In genomic region chr4:10716163-10716562, GRCh38 we compare ENCODE assay signal across 17 cellular contexts. TPM values are rescaled to one million over a fixed set of nuclear protein-coding genes. Genes with fewer than 3 reads are reported as not detected.
DNase-seq lines count a peak whose midpoint lies in the region; ATAC-seq, FAIRE-seq and TF ChIP-seq lines count a peak whose summit lies in the region.
"Had no signal": no experiment of that assay in that cellular context is flagged by ENCODE, and none has a peak within 500 bp of the region (broad histone marks: within the 10 kb centered on the region; RNA-seq: fewer than 3 reads in every experiment).

No MANE protein-coding gene starts in this region.

- H3K4me1 Mint-ChIP-seq in astrocyte (ENCODE audit: low read depth, unreplicated experiment), result peaks cover 5% of the 10 kb centered on the region
- peaks cover 25% of the 10 kb centered on the region for H3K4me1 Mint-ChIP-seq in activated T-helper 2 cell treated with anti-CD3 and anti-CD28 coated beads, Interferon-gamma antibody, Interleukin-2, Interleukin-4, amounts not matched to agents 10 μg/mL and 5 μg/mL and 100 μg/mL, durations not matched to agents 14 hours and 24 hours and 36 hours (ENCODE audit: low read depth)

- no peaks in the 10 kb centered on the region for H3K79me2 ChIP-seq in astrocyte (ENCODE audit: insufficient read depth, low read length)

- peaks cover 2% of the 10 kb centered on the region for H3K9me3 Mint-ChIP-seq in astrocyte (ENCODE audit: unreplicated experiment)
- peaks cover 13% of the 10 kb centered on the region for H3K9me3 Mint-ChIP-seq in activated T-helper 2 cell treated with anti-CD3 and anti-CD28 coated beads, Interferon-gamma antibody, Interleukin-2, Interleukin-4, amounts not matched to agents 10 μg/mL and 5 μg/mL and 100 μg/mL, durations not matched to agents 14 hours and 24 hours and 36 hours

- H3K27me3 Mint-ChIP-seq in astrocyte (ENCODE audit: low read depth, unreplicated experiment), result no peaks in the 10 kb centered on the region
- H3K27me3 Mint-ChIP-seq in activated T-helper 2 cell treated with anti-CD3 and anti-CD28 coated beads, Interferon-gamma antibody, Interleukin-2, Interleukin-4, amounts not matched to agents 10 μg/mL and 5 μg/mL and 100 μg/mL, durations not matched to agents 14 hours and 24 hours and 36 hours (ENCODE audit: low read depth), result no peaks in the 10 kb centered on the region

- H3K4me3 ChIP-seq in LNCaP clone FGC (ENCODE audit: low read depth, low read length) (no peak overlapping the region), astrocyte (ENCODE audit: insufficient read depth, low read depth, low read length) (no peak overlapping the region)
- H3K4me3 ChIP-seq: A549; BLaER1 treated with 17β-estradiol and CSF1 and Interleukin-3, amounts not matched to agents 10 nM and 100 nM had no signal

- H3K27me3 ChIP-seq in astrocyte (ENCODE audit: insufficient read depth, low read length), result no peaks in the 10 kb centered on the region
- H3K27me3 ChIP-seq in foreskin keratinocyte, result no peaks in the 10 kb centered on the region
- H3K27me3 ChIP-seq: BLaER1 treated with 17β-estradiol and CSF1 and Interleukin-3, amounts not matched to agents 10 nM and 100 nM had no signal

- DNase-seq in ELR (ENCODE audit: low read depth), result peak; percentile 22
- no peak for DNase-seq in LNCaP clone FGC (ENCODE audit: low read depth)
- no peak for DNase-seq in astrocyte (ENCODE audit: low read depth)
- no peak for DNase-seq in foreskin keratinocyte
- no peak for DNase-seq in activated T-helper 2 cell treated with anti-CD3 and anti-CD28 coated beads, Interferon-gamma antibody, Interleukin-2, Interleukin-4, amounts not matched to agents 10 μg/mL and 5 μg/mL and 100 μg/mL, durations not matched to agents 14 hours and 24 hours and 36 hours (ENCODE audit: low spot score)
- no peak for DNase-seq in effector CD4-positive, alpha-beta T cell
- no peak for DNase-seq in T1000 (lab: John Stamatoyannopoulos, UW)
- DNase-seq: NCI-H187, NCI-H2171, NCI-H774, SHP77 treated with DMSO at 0.1 percent for 48 hours had no signal

- intact Hi-C loops in activated T-helper 2 cell treated with anti-CD3 and anti-CD28 coated beads, Interferon-gamma antibody, Interleukin-2, Interleukin-4, amounts not matched to agents 10 μg/mL and 5 μg/mL and 100 μg/mL, durations not matched to agents 14 hours and 24 hours and 36 hours (cut with micrococcal nuclease), result no loop called here

- no peaks in the 10 kb centered on the region for H3K36me3 ChIP-seq in astrocyte (ENCODE audit: insufficient read depth, low read length)
- H3K36me3 ChIP-seq: BLaER1 treated with 17β-estradiol and CSF1 and Interleukin-3, amounts not matched to agents 10 nM and 100 nM had no signal

- H2AFZ ChIP-seq in astrocyte (ENCODE audit: low read depth, low read length), result no peak overlapping the region

- no peak for FAIRE-seq in astrocyte (lab: Jason Lieb, UNC)
- FAIRE-seq: A549, H1 had no signal

- no peak overlapping the region for H3K4me3 Mint-ChIP-seq in astrocyte (ENCODE audit: unreplicated experiment)
- H3K4me3 Mint-ChIP-seq in activated T-helper 2 cell treated with anti-CD3 and anti-CD28 coated beads, Interferon-gamma antibody, Interleukin-2, Interleukin-4, amounts not matched to agents 10 μg/mL and 5 μg/mL and 100 μg/mL, durations not matched to agents 14 hours and 24 hours and 36 hours (ENCODE audit: low read depth), result no peak overlapping the region

- H3K4me2 ChIP-seq in astrocyte (ENCODE audit: low read length), result peak overlapping the region; percentile 30
- H3K4me2 ChIP-seq: A549; BLaER1 treated with 17β-estradiol and CSF1 and Interleukin-3, amounts not matched to agents 10 nM and 100 nM; KMS-11 had no signal

- peaks cover 9% of the 10 kb centered on the region for H3K9me3 ChIP-seq in astrocyte (ENCODE audit: insufficient read depth, low read depth, low read length)
- H3K9me3 ChIP-seq: A549 had no signal

- H3K36me3 Mint-ChIP-seq in astrocyte (ENCODE audit: low read depth, unreplicated experiment), result no peaks in the 10 kb centered on the region
- H3K36me3 Mint-ChIP-seq in activated T-helper 2 cell treated with anti-CD3 and anti-CD28 coated beads, Interferon-gamma antibody, Interleukin-2, Interleukin-4, amounts not matched to agents 10 μg/mL and 5 μg/mL and 100 μg/mL, durations not matched to agents 14 hours and 24 hours and 36 hours (ENCODE audit: low read depth), result peaks cover 28% of the 10 kb centered on the region

- TF ChIP-seq CTCF in LNCaP clone FGC (IDR thresholded peaks at IDR 0.05; ENCODE audit: control insufficient read depth, extremely low read depth, insufficient read depth) (peak; percentile 43), astrocyte (IDR thresholded peaks at IDR 0.05; ENCODE audit: insufficient read depth, low read depth, low read length) (no peak), foreskin keratinocyte (conservative IDR thresholded peaks at IDR 0.05) (peak; percentile 23)

- H3K27ac ChIP-seq in astrocyte (ENCODE audit: low read depth, low read length) (no peak overlapping the region), foreskin keratinocyte (no peak overlapping the region)
- H3K27ac ChIP-seq: A549; BLaER1 treated with 17β-estradiol and CSF1 and Interleukin-3, amounts not matched to agents 10 nM and 100 nM; KMS-11 had no signal

- H4K20me1 ChIP-seq in astrocyte (ENCODE audit: insufficient read depth, low read length), result no peaks in the 10 kb centered on the region
- H4K20me1 ChIP-seq: BLaER1 treated with 17β-estradiol and CSF1 and Interleukin-3, amounts not matched to agents 10 nM and 100 nM had no signal

- H3K9ac ChIP-seq in astrocyte (ENCODE audit: low read length), result no peak overlapping the region
- H3K9ac ChIP-seq: BLaER1 treated with 17β-estradiol and CSF1 and Interleukin-3, amounts not matched to agents 10 nM and 100 nM; KMS-11 had no signal

- ATAC-seq in foreskin keratinocyte (no peak), HG02610 (IDR thresholded peaks at IDR 0.05; ENCODE audit: unreplicated experiment) (no peak)
- ATAC-seq: A549 had no signal

- no peaks in the 10 kb centered on the region for H3K4me1 ChIP-seq in astrocyte (ENCODE audit: insufficient read depth, low read length)
- H3K4me1 ChIP-seq in foreskin keratinocyte, result no peaks in the 10 kb centered on the region
- H3K4me1 ChIP-seq: A549; BLaER1 treated with 17β-estradiol and CSF1 and Interleukin-3, amounts not matched to agents 10 nM and 100 nM had no signal

- H3K27ac Mint-ChIP-seq in astrocyte (ENCODE audit: unreplicated experiment), result peak overlapping the region; percentile 38
- no peak overlapping the region for H3K27ac Mint-ChIP-seq in activated T-helper 2 cell treated with anti-CD3 and anti-CD28 coated beads, Interferon-gamma antibody, Interleukin-2, Interleukin-4, amounts not matched to agents 10 μg/mL and 5 μg/mL and 100 μg/mL, durations not matched to agents 14 hours and 24 hours and 36 hours

RNA-seq across cellular contexts. Expression of gene CLNK, which starts 31.6 kb away (rescaled TPM):
- total RNA-seq in astrocyte (not detected in 2 replicates), foreskin keratinocyte (not detected in 2 replicates)
- polyA plus RNA-seq in foreskin keratinocyte, result not detected in 2 replicates
- 0.89 and 1.3 TPM in 2 replicates for total RNA-seq in activated T-helper 2 cell treated with anti-CD3 and anti-CD28 coated beads, Interferon-gamma antibody, Interleukin-2, Interleukin-4, amounts not matched to agents 10 μg/mL and 5 μg/mL and 100 μg/mL, durations not matched to agents 14 hours and 24 hours and 36 hours
- total RNA-seq: H1, NCI-H460 had no signal
- polyA plus RNA-seq: A549, H1 had no signal
